8 cellular contexts compared by ENCODE assay signal in genomic region chr4:133920236-133920635, GRCh38.
"Had no signal": no experiment of that assay in that cellular context is flagged by ENCODE, and none has a peak within 500 bp of the region (broad histone marks: within the 10 kb centered on the region; RNA-seq: fewer than 3 reads in every experiment).

No MANE protein-coding gene starts in this region.

- H2AFZ ChIP-seq: GM23338 had no signal

- H3K4me2 ChIP-seq: GM23338 had no signal

- FAIRE-seq: H1, H54, K562 had no signal

- ATAC-seq: GM23338, K562 had no signal

- DNase-seq: H9, HCEC 1CT, IMR-90, KG1 had no signal

- H3K4me3 ChIP-seq: GM23338, K562 had no signal
